In genomic region chr10:102191956-102192355, GRCh38 we compare ENCODE assay signal across 30 cellular contexts. TPM values are rescaled to one million over a fixed set of nuclear protein-coding genes. Genes with fewer than 3 reads are reported as not detected.
DNase-seq lines count a peak whose midpoint lies in the region; ATAC-seq, FAIRE-seq and TF ChIP-seq lines count a peak whose summit lies in the region.
"Had no signal": no experiment of that assay in that cellular context is flagged by ENCODE, and none has a peak within 500 bp of the region (broad histone marks: within the 10 kb centered on the region; RNA-seq: fewer than 3 reads in every experiment).

No MANE protein-coding gene starts in this region.

- H3K79me2 ChIP-seq in HCT116 (ENCODE audit: insufficient read depth, low read length) (no peaks in the 10 kb centered on the region), K562 (ENCODE audit: control insufficient read depth, insufficient read depth, low read length) (no peaks in the 10 kb centered on the region)

- H3K27me3 ChIP-seq in HCT116 (ENCODE audit: insufficient read depth, low read length) (no peaks in the 10 kb centered on the region), K562 (ENCODE audit: control insufficient read depth in 2 of 2, insufficient read depth in 2 of 2, low read length in 2 of 2) (peaks cover 0 to 2% of the 10 kb centered on the region in 2 experiments; a peak in 1 of 5 replicates)
- H3K27me3 ChIP-seq: BE2C, BLaER1 had no signal

- peaks cover 9 to 17% of the 10 kb centered on the region in 2 experiments; a peak in 2 of 4 replicates for H3K9me3 ChIP-seq in HCT116 (ENCODE audit: control insufficient read depth in 1 of 2, insufficient read depth in 1 of 2, low read depth in 1 of 2, low read length in 2 of 2)
- H3K9me3 ChIP-seq in K562 (replicated peaks; ENCODE audit: control insufficient read depth, insufficient read depth, low read depth, low read length) = peaks cover 6% of the 10 kb centered on the region
- H3K9me3 ChIP-seq: BE2C had no signal

- H3K9ac ChIP-seq in HCT116 (ENCODE audit: low read length) (no peak overlapping the region), K562 (ENCODE audit: insufficient read depth in 1 of 2, low read depth in 2 of 2, low read length in 2 of 2) (no peak overlapping the region)
- H3K9ac ChIP-seq: BLaER1 had no signal

- peak overlapping the region; percentile 19 for H3K27ac Mint-ChIP-seq in T-helper 2 cell treated with Interferon-gamma antibody and Interleukin-4, amounts not matched to agents 5 μg/mL and 100 μg/mL, for 36 hours
- H3K27ac Mint-ChIP-seq: CD14-positive monocyte; CD4-positive, CD25-positive, alpha-beta regulatory T cell had no signal

- TF ChIP-seq RAD21 in HCT116 (IDR thresholded peaks at IDR 0.05; ENCODE audit: low read depth) (no peak), K562 (CRISPR knock-in tag; conservative IDR thresholded peaks at IDR 0.05 in 1 of 2, IDR thresholded peaks at IDR 0.05 in 1 of 2) (no peak)

- BruUV-seq in HCT116 (replicated peaks; lab: Mats Ljungman, UMichigan) (no TSS peak), K562 (replicated peaks; lab: Mats Ljungman, UMichigan) (no TSS peak)

- H3K27ac ChIP-seq in HCT116 (ENCODE audit: low read depth, low read length) = no peak overlapping the region
- no peak overlapping the region for H3K27ac ChIP-seq in K562 (ENCODE audit: extremely low read depth, low read depth, low read length)
- H3K27ac ChIP-seq: BLaER1 had no signal

- TF ChIP-seq POLR2A in HCT116 (IDR thresholded peaks at IDR 0.05; ENCODE audit: borderline replicate concordance, extremely low read depth, insufficient read depth, insufficient read length) (no peak), K562 (conservative IDR thresholded peaks at IDR 0.05) (no peak)

- 6% methylated on average over 6 of the region's 7 CpGs for WGBS in K562 (ENCODE audit: insufficient coverage, low coverage, missing lambda C conversion rate)

- peaks cover 5% of the 10 kb centered on the region for H3K36me3 Mint-ChIP-seq in T-helper 2 cell treated with Interferon-gamma antibody and Interleukin-4, amounts not matched to agents 5 μg/mL and 100 μg/mL, for 36 hours (ENCODE audit: low read depth)
- H3K36me3 Mint-ChIP-seq: CD14-positive monocyte; CD4-positive, alpha-beta memory T cell; CD4-positive, CD25-positive, alpha-beta regulatory T cell had no signal

- H4K20me1 ChIP-seq in HCT116 (ENCODE audit: insufficient read depth) = no peaks in the 10 kb centered on the region
- H4K20me1 ChIP-seq in K562 (replicated peaks; ENCODE audit: control insufficient read depth, insufficient read depth, low read length) = no peaks in the 10 kb centered on the region
- H4K20me1 ChIP-seq: BLaER1 had no signal

- no peak overlapping the region for H3K4me3 ChIP-seq in HCT116 (replicated peaks in 1 of 2; ENCODE audit: low read depth in 1 of 2, low read length in 2 of 2)
- no peak overlapping the region for H3K4me3 ChIP-seq in K562
- H3K4me3 ChIP-seq: BLaER1, GM12878 had no signal

- ATAC-seq in HCT116 = no peak
- no peak for ATAC-seq in K562
- ATAC-seq in HG03108 (IDR thresholded peaks at IDR 0.05; ENCODE audit: unreplicated experiment) = no peak
- ATAC-seq: GM12878 had no signal

- TF ChIP-seq CTCF in HCT116 (IDR thresholded peaks at IDR 0.05 in 2 of 3, conservative IDR thresholded peaks at IDR 0.05 in 1 of 3; ENCODE audit: borderline replicate concordance in 1 of 3, insufficient read depth in 1 of 3, low read depth in 2 of 3, low read length in 2 of 3) (no peak), K562 (IDR thresholded peaks at IDR 0.05 in 2 of 3, conservative IDR thresholded peaks at IDR 0.05 in 1 of 3; ENCODE audit: insufficient read depth in 2 of 3, low read depth in 1 of 3, low read length in 3 of 3) (no peak)

- no peak for FAIRE-seq in K562 (lab: Jason Lieb, UNC)
- FAIRE-seq: A204.1, GM12878, GM12892, GM18507 had no signal

- H2AFZ ChIP-seq in HCT116 (ENCODE audit: low read depth, low read length, poor library complexity, severe bottlenecking) (no peak overlapping the region), K562 (ENCODE audit: low read depth, low read length) (no peak overlapping the region)

- H3K36me3 ChIP-seq in HCT116 (ENCODE audit: control insufficient read depth in 1 of 2, insufficient read depth in 2 of 2, low read length in 2 of 2) (peaks cover 0 to 5% of the 10 kb centered on the region in 2 experiments; a peak in 1 of 4 replicates), K562 (ENCODE audit: control insufficient read depth, insufficient read depth, low read length) (no peaks in the 10 kb centered on the region)
- H3K36me3 ChIP-seq: BE2C, BLaER1 had no signal

- RAD21 ChIA-PET in HCT116 (lab: Charles Lee; ENCODE audit: low non-redundant PET in 1 of 2, low total read pairs in 2 of 2, uncharacterized antibody in 2 of 2, unreplicated experiment in 2 of 2) = no interaction called here

- no peaks in the 10 kb centered on the region for H3K9me1 ChIP-seq in K562 (ENCODE audit: control insufficient read depth, insufficient read depth, low read length)

- no peak for TF ChIP-seq EP300 in K562 (IDR thresholded peaks at IDR 0.05; ENCODE audit: low read length)

- H3K4me2 ChIP-seq in HCT116 (ENCODE audit: low read length) (no peak overlapping the region), K562 (ENCODE audit: insufficient read depth, low read length) (no peak overlapping the region)
- H3K4me2 ChIP-seq: BLaER1 had no signal

- no peak overlapping the region for H3K4me3 Mint-ChIP-seq in T-helper 2 cell treated with Interferon-gamma antibody and Interleukin-4, amounts not matched to agents 5 μg/mL and 100 μg/mL, for 36 hours
- H3K4me3 Mint-ChIP-seq: CD14-positive monocyte; CD4-positive, alpha-beta memory T cell; CD4-positive, CD25-positive, alpha-beta regulatory T cell had no signal

- CTCF ChIA-PET in HCT116 (lab: Charles Lee) (no interaction called here), K562 (lab: Yijun Ruan, JAX; ENCODE audit: low intra/inter-chr PET ratio) (no interaction called here)

- H3K9me2 ChIP-seq in HCT116 (ENCODE audit: insufficient read depth) = no peaks in the 10 kb centered on the region

- intact Hi-C loops in HCT116 (cut with micrococcal nuclease) = no loop called here
- intact Hi-C loops in K562 (cut with micrococcal nuclease) = no loop called here

- H3K9me3 Mint-ChIP-seq in T-helper 2 cell treated with Interferon-gamma antibody and Interleukin-4, amounts not matched to agents 5 μg/mL and 100 μg/mL, for 36 hours = peaks cover 25% of the 10 kb centered on the region

- peaks cover 7% of the 10 kb centered on the region for H3K4me1 Mint-ChIP-seq in T-helper 2 cell treated with Interferon-gamma antibody and Interleukin-4, amounts not matched to agents 5 μg/mL and 100 μg/mL, for 36 hours (ENCODE audit: low read depth)

- in situ Hi-C loops in K562 (cut with MboI) = no loop called here

- H3K27me3 Mint-ChIP-seq in T-helper 2 cell treated with Interferon-gamma antibody and Interleukin-4, amounts not matched to agents 5 μg/mL and 100 μg/mL, for 36 hours (ENCODE audit: low read depth) = peaks cover 2% of the 10 kb centered on the region
- H3K27me3 Mint-ChIP-seq: CD4-positive, alpha-beta memory T cell had no signal

- H3K4me1 ChIP-seq in HCT116 (ENCODE audit: control insufficient read depth in 1 of 2, insufficient read depth in 2 of 2, low read length in 2 of 2) (no peaks in the 10 kb centered on the region), K562 (replicated peaks in 1 of 2; ENCODE audit: control insufficient read depth in 2 of 2, insufficient read depth in 2 of 2, low read length in 2 of 2) (no peaks in the 10 kb centered on the region)
- H3K4me1 ChIP-seq: BE2C, BLaER1 had no signal

- POLR2A ChIA-PET in HCT116 (lab: Charles Lee) (no interaction called here), K562 (lab: Yijun Ruan, JAX) (no interaction called here)

- DNase-seq in T-helper 2 cell treated with Interferon-gamma antibody and Interleukin-4, amounts not matched to agents 5 μg/mL and 100 μg/mL, for 36 hours (ENCODE audit: low spot score) = no peak
- no peak for DNase-seq in T-helper 2 cell
- no peak for DNase-seq in HCT116 (ENCODE audit: low read depth, low spot score)
- DNase-seq in K562 (ENCODE audit: extremely low read depth in 1 of 4, low spot score in 3 of 4) = no peak
- DNase-seq in SKM-1 treated with dmso at 0.1 percent for 144 hours (lab: John Stamatoyannopoulos, UW; ENCODE audit: unreplicated experiment) = no peak
- DNase-seq: 8988T; ACHN; BE2C; C1 segment of cervical spinal cord; CD4-positive, alpha-beta memory T cell; CD4-positive, CD25-positive, alpha-beta regulatory T cell; CD8-positive, alpha-beta memory T cell; COR-L47; DMS 273 treated with DMSO at 0.1 percent for 48 hours; DMS153; DMS53; DMS79; DND-41; EL; GDM1 had no signal

RNA-seq across cellular contexts. Expression of gene ELOVL3, which starts 34.1 kb away (rescaled TPM):
- 5.5 TPM for total RNA-seq in HCT116 (2021; ENCODE audit: unreplicated experiment)
- polyA plus RNA-seq in HCT116 (2012) = 7.7 and 9.8 TPM in 2 replicates
- total RNA-seq in K562 (2011; cell fraction: chromatin; rRNA removed; ENCODE audit: low replicate concordance) = 0.32 and 1.4 TPM in 2 replicates
- 1.5 and 1.6 TPM in 2 replicates for total RNA-seq in K562 (2011; cell fraction: nucleolus; rRNA removed)
- total RNA-seq in K562 (2011; cell fraction: nucleoplasm; rRNA removed) = 1.6 and 2.0 TPM in 2 replicates
- 0.32 and 1.3 TPM in 2 replicates for total RNA-seq in K562 (2014; rRNA removed)
- total RNA-seq in K562 (2014; rRNA removed; fragmentation: Illumina TruSeq; extraction: Trizol) = 0.87 and 1.3 TPM in 2 replicates
- total RNA-seq in K562 (2015; rRNA removed; fragmentation: Illumina TruSeq; extraction: Trizol) = 0.75 and 0.87 TPM in 2 replicates
- total RNA-seq in K562 (2021) = 0.86 and 1.2 TPM in 2 replicates
- polyA plus RNA-seq in K562 (2011; rRNA removed) = 1.9 and 3.0 TPM in 2 replicates
- 2.1 and 2.9 TPM in 2 replicates for polyA plus RNA-seq in K562 (2011; cell fraction: cytosol; rRNA removed)
- 0.69 and 1.2 TPM in 2 replicates for polyA plus RNA-seq in K562 (2011; cell fraction: nucleus; rRNA removed)
- 0.47 and 0.51 TPM in 2 replicates for polyA plus RNA-seq in K562 (2012)
- 1.3 and 1.5 TPM in 2 replicates for polyA plus RNA-seq in K562 (2014; fragmentation: Illumina TruSeq; extraction: Trizol)
- 1 to 10 TPM; 2.5 to 3.3 TPM for polyA plus RNA-seq in K562 (2014; fragmentation: Nextera tagmentation; extraction: Ambion mirVana)
- polyA plus RNA-seq in K562 (2014; rRNA removed) = 0.86 and 1.3 TPM in 2 replicates
- polyA minus RNA-seq in K562 (2011; rRNA and poly(A)+ RNA removed) = 0.84 and 1.1 TPM in 2 replicates
- not detected in 2 replicates for polyA minus RNA-seq in K562 (2011; cell fraction: cytosol; rRNA and poly(A)+ RNA removed)
- polyA minus RNA-seq in K562 (2011; cell fraction: nucleus; rRNA and poly(A)+ RNA removed) = 0.13 and 1.1 TPM in 2 replicates
- total RNA-seq: A673; CD4-positive, alpha-beta memory T cell; CD4-positive, CD25-positive, alpha-beta regulatory T cell; CD8-positive, alpha-beta memory T cell had no signal
- polyA plus RNA-seq: CD4-positive, alpha-beta memory T cell; CD8-positive, alpha-beta memory T cell had no signal

RNA-seq across cellular contexts. Expression of gene NOLC1, which starts 39.8 kb away (rescaled TPM):
- total RNA-seq in HCT116 (2021; ENCODE audit: unreplicated experiment) (231 TPM), K562 (2014; rRNA removed) (165 TPM in 2 replicates), K562 (2014; rRNA removed; fragmentation: Illumina TruSeq; extraction: Trizol) (134 and 144 TPM in 2 replicates), K562 (2015; rRNA removed; fragmentation: Illumina TruSeq; extraction: Trizol) (130 and 142 TPM in 2 replicates), K562 (2021) (153 and 170 TPM in 2 replicates)
- 108 and 121 TPM in 2 replicates for polyA plus RNA-seq in HCT116 (2012)
- total RNA-seq in K562 (2011; cell fraction: chromatin; rRNA removed; ENCODE audit: low replicate concordance) = 57.7 and 71.1 TPM in 2 replicates
- 38.7 and 40.0 TPM in 2 replicates for total RNA-seq in K562 (2011; cell fraction: nucleolus; rRNA removed)
- total RNA-seq in K562 (2011; cell fraction: nucleoplasm; rRNA removed) = 43.8 and 54.6 TPM in 2 replicates
- polyA plus RNA-seq in K562 (2011; rRNA removed) (133 and 201 TPM in 2 replicates), K562 (2014; fragmentation: Illumina TruSeq; extraction: Trizol) (262 and 310 TPM in 2 replicates), K562 (2014; fragmentation: Nextera tagmentation; extraction: Ambion mirVana) (100 to 1,000 TPM; 102 to 165 TPM), K562 (2014; rRNA removed) (158 and 169 TPM in 2 replicates)
- polyA plus RNA-seq in K562 (2011; cell fraction: cytosol; rRNA removed) = 89.5 and 95.0 TPM in 2 replicates
- polyA plus RNA-seq in K562 (2011; cell fraction: nucleus; rRNA removed) = 69.8 and 74.0 TPM in 2 replicates
- polyA plus RNA-seq in K562 (2012) = 61.8 and 129 TPM in 2 replicates
- polyA minus RNA-seq in K562 (2011; rRNA and poly(A)+ RNA removed) = 205 and 242 TPM in 2 replicates
- 72.9 and 103 TPM in 2 replicates for polyA minus RNA-seq in K562 (2011; cell fraction: cytosol; rRNA and poly(A)+ RNA removed)
- 13.9 and 24.5 TPM in 2 replicates for polyA minus RNA-seq in K562 (2011; cell fraction: nucleus; rRNA and poly(A)+ RNA removed)

RNA-seq across cellular contexts. Expression of gene PITX3, which starts 49.4 kb away (rescaled TPM):
- 1.9 TPM for total RNA-seq in HCT116 (2021; ENCODE audit: unreplicated experiment)
- 0.87 and 1.2 TPM in 2 replicates for polyA plus RNA-seq in HCT116 (2012)
- not detected in 2 replicates for total RNA-seq in K562 (2011; cell fraction: chromatin; rRNA removed; ENCODE audit: low replicate concordance)
- 0.17 and 0.53 TPM in 2 replicates for total RNA-seq in K562 (2011; cell fraction: nucleolus; rRNA removed)
- total RNA-seq in K562 (2011; cell fraction: nucleoplasm; rRNA removed) = not detected in 2 replicates
- 0.37 and 0.95 TPM in 2 replicates for total RNA-seq in K562 (2014; rRNA removed)
- not detected in 2 replicates for total RNA-seq in K562 (2014; rRNA removed; fragmentation: Illumina TruSeq; extraction: Trizol)
- not detected in 2 replicates for total RNA-seq in K562 (2015; rRNA removed; fragmentation: Illumina TruSeq; extraction: Trizol)
- total RNA-seq in K562 (2021) = 0.56 and 0.98 TPM in 2 replicates
- not detected in 2 replicates for polyA plus RNA-seq in K562 (2011; rRNA removed)
- 0.12 and 0.60 TPM in 2 replicates for polyA plus RNA-seq in K562 (2011; cell fraction: cytosol; rRNA removed)
- polyA plus RNA-seq in K562 (2011; cell fraction: nucleus; rRNA removed) = 0.10 and 0.11 TPM in 2 replicates
- polyA plus RNA-seq in K562 (2012) = 0.07 TPM in 1 of 2 replicates, not detected in the other
- 0.11 TPM in 1 of 2 replicates, not detected in the other for polyA plus RNA-seq in K562 (2014; fragmentation: Illumina TruSeq; extraction: Trizol)
- polyA plus RNA-seq in K562 (2014; fragmentation: Nextera tagmentation; extraction: Ambion mirVana) = not detected
- 0.30 and 0.32 TPM in 2 replicates for polyA plus RNA-seq in K562 (2014; rRNA removed)
- polyA minus RNA-seq in K562 (2011; rRNA and poly(A)+ RNA removed) = not detected in 2 replicates
- not detected in 2 replicates for polyA minus RNA-seq in K562 (2011; cell fraction: cytosol; rRNA and poly(A)+ RNA removed)
- polyA minus RNA-seq in K562 (2011; cell fraction: nucleus; rRNA and poly(A)+ RNA removed) = not detected in 2 replicates
- total RNA-seq: A673; CD4-positive, alpha-beta memory T cell; CD4-positive, CD25-positive, alpha-beta regulatory T cell; CD8-positive, alpha-beta memory T cell; Daoy; GM12878 had no signal
- polyA plus RNA-seq: AG04450; CD14-positive monocyte; CD4-positive, alpha-beta memory T cell; CD4-positive, CD25-positive, alpha-beta regulatory T cell; CD8-positive, alpha-beta memory T cell; GM12878 had no signal

RNA-seq across cellular contexts. Expression of gene GBF1, which starts 53.4 kb away (rescaled TPM):
- total RNA-seq in HCT116 (2021; ENCODE audit: unreplicated experiment) (58.9 TPM), K562 (2014; rRNA removed) (11.1 and 13.5 TPM in 2 replicates), K562 (2014; rRNA removed; fragmentation: Illumina TruSeq; extraction: Trizol) (9.4 and 10.0 TPM in 2 replicates), K562 (2015; rRNA removed; fragmentation: Illumina TruSeq; extraction: Trizol) (10.3 and 11.4 TPM in 2 replicates), K562 (2021) (25.0 and 28.0 TPM in 2 replicates)
- polyA plus RNA-seq in HCT116 (2012) = 46.9 and 56.2 TPM in 2 replicates
- 75.4 and 122 TPM in 2 replicates for total RNA-seq in K562 (2011; cell fraction: chromatin; rRNA removed; ENCODE audit: low replicate concordance)
- total RNA-seq in K562 (2011; cell fraction: nucleolus; rRNA removed) = 51.5 and 52.9 TPM in 2 replicates
- total RNA-seq in K562 (2011; cell fraction: nucleoplasm; rRNA removed) = 48.7 and 49.8 TPM in 2 replicates
- polyA plus RNA-seq in K562 (2011; rRNA removed) (8.7 and 19.9 TPM in 2 replicates), K562 (2014; fragmentation: Illumina TruSeq; extraction: Trizol) (21.4 and 22.8 TPM in 2 replicates), K562 (2014; fragmentation: Nextera tagmentation; extraction: Ambion mirVana) (1 to 10 TPM in 1 of 2 experiments, under 1 TPM in 1; 0.69 to 1.3 TPM), K562 (2014; rRNA removed) (9.9 and 11.3 TPM in 2 replicates)
- 8.4 and 10.0 TPM in 2 replicates for polyA plus RNA-seq in K562 (2011; cell fraction: cytosol; rRNA removed)
- 40.7 and 41.9 TPM in 2 replicates for polyA plus RNA-seq in K562 (2011; cell fraction: nucleus; rRNA removed)
- polyA plus RNA-seq in K562 (2012) = 19.5 and 27.2 TPM in 2 replicates
- 22.8 and 34.0 TPM in 2 replicates for polyA minus RNA-seq in K562 (2011; rRNA and poly(A)+ RNA removed)
- 24.3 and 30.0 TPM in 2 replicates for polyA minus RNA-seq in K562 (2011; cell fraction: cytosol; rRNA and poly(A)+ RNA removed)
- 24.9 and 58.9 TPM in 2 replicates for polyA minus RNA-seq in K562 (2011; cell fraction: nucleus; rRNA and poly(A)+ RNA removed)

RNA-seq across cellular contexts. Expression of gene PPRC1, which starts 59.1 kb away (rescaled TPM):
- total RNA-seq in HCT116 (2021; ENCODE audit: unreplicated experiment) = 93.0 TPM
- 54.7 and 57.7 TPM in 2 replicates for polyA plus RNA-seq in HCT116 (2012)
- total RNA-seq in K562 (2011; cell fraction: chromatin; rRNA removed; ENCODE audit: low replicate concordance) = 77.8 and 159 TPM in 2 replicates
- 67.4 and 76.5 TPM in 2 replicates for total RNA-seq in K562 (2011; cell fraction: nucleolus; rRNA removed)
- total RNA-seq in K562 (2011; cell fraction: nucleoplasm; rRNA removed) = 77.6 and 87.0 TPM in 2 replicates
- 11.8 and 16.8 TPM in 2 replicates for total RNA-seq in K562 (2014; rRNA removed)
- total RNA-seq in K562 (2014; rRNA removed; fragmentation: Illumina TruSeq; extraction: Trizol) = 13.4 and 16.2 TPM in 2 replicates
- 16.2 and 17.0 TPM in 2 replicates for total RNA-seq in K562 (2015; rRNA removed; fragmentation: Illumina TruSeq; extraction: Trizol)
- total RNA-seq in K562 (2021) = 43.1 and 44.0 TPM in 2 replicates
- 13.6 and 21.6 TPM in 2 replicates for polyA plus RNA-seq in K562 (2011; rRNA removed)
- 13.9 and 15.5 TPM in 2 replicates for polyA plus RNA-seq in K562 (2011; cell fraction: cytosol; rRNA removed)
- polyA plus RNA-seq in K562 (2011; cell fraction: nucleus; rRNA removed) = 46.7 and 61.2 TPM in 2 replicates
- 19.6 and 31.0 TPM in 2 replicates for polyA plus RNA-seq in K562 (2012)
- 44.0 and 47.1 TPM in 2 replicates for polyA plus RNA-seq in K562 (2014; fragmentation: Illumina TruSeq; extraction: Trizol)
- 1 to 10 TPM; 8.5 to 9.0 TPM for polyA plus RNA-seq in K562 (2014; fragmentation: Nextera tagmentation; extraction: Ambion mirVana)
- polyA plus RNA-seq in K562 (2014; rRNA removed) = 24.1 and 27.4 TPM in 2 replicates
- 25.9 and 29.7 TPM in 2 replicates for polyA minus RNA-seq in K562 (2011; rRNA and poly(A)+ RNA removed)
- polyA minus RNA-seq in K562 (2011; cell fraction: cytosol; rRNA and poly(A)+ RNA removed) = 27.4 and 28.0 TPM in 2 replicates
- 22.3 and 23.7 TPM in 2 replicates for polyA minus RNA-seq in K562 (2011; cell fraction: nucleus; rRNA and poly(A)+ RNA removed)
